Comparison of ENCODE assay signal across 19 cellular contexts in the genomic region with DNA sequence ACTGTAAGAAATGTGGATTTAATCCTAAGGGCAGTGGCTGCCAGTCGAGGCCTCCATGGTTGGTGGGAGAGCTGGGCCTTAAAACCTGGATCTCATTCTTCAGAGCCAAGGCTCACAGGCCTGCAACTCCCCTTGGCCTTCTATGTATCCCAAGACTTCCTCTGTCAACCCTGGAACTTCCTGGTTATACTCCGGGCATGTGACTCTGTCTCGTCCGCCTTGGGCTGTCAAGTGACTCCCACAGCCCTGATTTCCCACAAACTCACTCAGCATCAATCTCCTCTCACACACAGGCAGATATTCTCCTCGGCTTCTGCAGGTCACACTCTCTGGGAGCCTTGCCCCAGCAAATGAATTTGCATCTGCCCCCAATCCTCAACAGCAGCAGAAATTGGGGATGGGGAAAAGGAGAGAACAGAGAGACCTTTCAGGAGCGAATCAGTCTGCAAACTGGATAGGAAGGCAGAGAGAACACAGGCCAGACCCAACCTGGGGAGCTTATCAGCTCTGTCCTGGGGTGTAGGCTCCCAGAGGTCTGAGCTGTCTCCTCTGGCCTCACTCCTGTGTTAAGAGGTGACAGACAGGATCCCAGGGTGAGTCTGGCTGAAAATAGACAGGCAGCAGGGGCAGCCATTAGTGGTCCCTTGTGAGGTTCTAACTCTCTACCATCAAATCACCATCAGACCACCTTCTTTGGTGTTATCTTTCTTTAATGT. TPM values are rescaled to one million over a fixed set of nuclear protein-coding genes. Genes with fewer than 3 reads are reported as not detected.
DNase-seq lines count a peak whose midpoint lies in the region; ATAC-seq and TF ChIP-seq lines count a peak whose summit lies in the region.
"Had no signal": no experiment of that assay in that cellular context is flagged by ENCODE, and none has a peak within 500 bp of the region (broad histone marks: within the 10 kb centered on the region; RNA-seq: fewer than 3 reads in every experiment).

No MANE protein-coding gene starts in this region.

- no peak overlapping the region for H3K4me2 ChIP-seq in PC-3 (ENCODE audit: low read length)

- H3F3A ChIP-seq in PC-3 (ENCODE audit: low read length, unreplicated experiment) = no peaks in the 10 kb centered on the region

- no peaks in the 10 kb centered on the region for H3K9me2 ChIP-seq in PC-3 (replicated peaks; ENCODE audit: low read length)

- H3K36me3 ChIP-seq in PC-3 (ENCODE audit: low read depth, low read length) = no peaks in the 10 kb centered on the region
- H3K36me3 ChIP-seq in left ventricle myocardium inferior = no peaks in the 10 kb centered on the region
- H3K36me3 ChIP-seq: WERI-Rb-1 had no signal

- H3K4me3 ChIP-seq in PC-3 (ENCODE audit: low read length) (no peak overlapping the region), left ventricle myocardium inferior (no peak overlapping the region)
- H3K4me3 ChIP-seq: GM12878 had no signal

- DNase-seq in CD1c-positive myeloid dendritic cell (ENCODE audit: extremely low spot score) (peak; percentile 68), PC-3 (no peak), left ventricle myocardium inferior (no peak), sciatic nerve (ENCODE audit: low spot score) (no peak), NCI-H2029 treated with DMSO at 0.1 percent for 48 hours (lab: John Stamatoyannopoulos, UW) (no peak), amniotic stem cell (lab: John Stamatoyannopoulos, UW) (no peak)
- no peak for DNase-seq in activated effector memory CD4-positive, alpha-beta T cell treated with Interleukin-2 at 50 U/mL for 16 hours
- DNase-seq: activated CD4-positive, alpha-beta memory T cell treated with anti-CD3 and anti-CD28 coated beads, Interleukin-2, amount 10 ng/mL, durations not matched to agents 7 days and 5 days; activated T-cell treated with anti-CD3 and anti-CD28 coated beads, Interleukin-2, amount 50 U/mL, for 48 hours; cortex of kidney; mammary epithelial cell; NCI-H1048; NCI-H2107; NCI-H69; stimulated activated CD4-positive, alpha-beta T cell treated with anti-CD3 and anti-CD28 coated beads, Interleukin-1b, Interleukin-23, amount 100 ng/mL, for 48 hours; WERI-Rb-1 had no signal

- ATAC-seq in PC-3 = no peak
- ATAC-seq in sciatic nerve = peak; percentile 49
- ATAC-seq in GM21737 (IDR thresholded peaks at IDR 0.05; ENCODE audit: unreplicated experiment) = no peak
- ATAC-seq: activated naive CD4-positive, alpha-beta T cell treated with anti-CD3 and anti-CD28 coated beads, Interleukin-2, amount 50 U/mL, for 72 hours; GM12878 had no signal

- no peak overlapping the region for H3K9ac ChIP-seq in PC-3 (ENCODE audit: low read length)

- H2AFZ ChIP-seq in PC-3 (ENCODE audit: low read length) = 0 out of 2 replicates have a peak overlapping the region, but pooled peaks have one; percentile 2

- intact Hi-C loops in PC-3 (cut with micrococcal nuclease) = no loop called here
- intact Hi-C loops in left ventricle myocardium inferior (cut with micrococcal nuclease) = no loop called here
- intact Hi-C loops in sciatic nerve (cut with DNase I) = no loop called here

- H3K27ac ChIP-seq in PC-3 (ENCODE audit: low read length) (no peak overlapping the region), left ventricle myocardium inferior (replicated peaks) (peak overlapping the region; percentile 27)
- H3K27ac ChIP-seq: WERI-Rb-1 had no signal

- POLR2A ChIA-PET in PC-3 (lab: Charles Lee; ENCODE audit: unreplicated experiment) = no interaction called here

- BruUV-seq in PC-3 (replicated peaks; lab: Mats Ljungman, UMichigan) = no TSS peak

- H4K20me1 ChIP-seq in PC-3 (ENCODE audit: low read length) = no peaks in the 10 kb centered on the region

- H3K4me1 ChIP-seq in PC-3 (ENCODE audit: insufficient read depth, low read length) (no peaks in the 10 kb centered on the region), left ventricle myocardium inferior (peaks cover 8% of the 10 kb centered on the region)

- H3K27me3 ChIP-seq in PC-3 (ENCODE audit: low read length) = no peaks in the 10 kb centered on the region
- no peaks in the 10 kb centered on the region for H3K27me3 ChIP-seq in left ventricle myocardium inferior (ENCODE audit: low read depth)

- H3K9me3 ChIP-seq in PC-3 (ENCODE audit: low read length) (no peaks in the 10 kb centered on the region), left ventricle myocardium inferior (replicated peaks) (no peaks in the 10 kb centered on the region)

- H3K79me2 ChIP-seq in PC-3 (ENCODE audit: low read length) = no peaks in the 10 kb centered on the region

- no peak for TF ChIP-seq CTCF in PC-3 (conservative IDR thresholded peaks at IDR 0.05; ENCODE audit: low read depth, low read length)
- no peak for TF ChIP-seq CTCF in left ventricle myocardium inferior (IDR thresholded peaks at IDR 0.05; ENCODE audit: borderline replicate concordance)

- CTCF ChIA-PET in PC-3 (lab: Charles Lee) = no interaction called here

RNA-seq across cellular contexts. Expression of a gene that starts 30.4 kb away (rescaled TPM):
- total RNA-seq in PC-3 (2014; rRNA removed) (18.9 and 22.1 TPM in 2 replicates), left ventricle myocardium inferior (11.2 TPM), sciatic nerve (33.9 TPM)
